In the genomic region with DNA sequence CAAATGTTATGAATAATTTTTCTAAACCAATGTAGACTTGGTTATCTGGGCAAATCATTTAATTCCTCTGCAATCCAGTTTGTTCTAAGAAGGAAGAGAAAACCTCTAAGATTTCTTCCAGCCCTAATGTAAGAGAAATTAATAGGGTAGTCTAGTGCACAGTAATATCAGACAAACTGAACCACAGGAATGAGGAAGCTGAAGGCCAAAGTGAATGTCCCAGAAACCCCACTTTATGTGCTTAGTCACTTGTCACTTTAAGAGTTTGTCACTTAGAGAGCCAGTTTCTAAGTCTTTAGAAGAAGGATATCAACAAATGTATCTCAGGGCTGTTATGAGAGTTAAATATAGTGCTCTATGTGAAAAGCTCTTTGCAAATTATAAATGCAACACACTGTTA, we compare ENCODE assay signal across 1 cellular context.
TF ChIP-seq lines count a peak whose summit lies in the region.

No MANE protein-coding gene starts in this region.

TF ChIP-seq in GM12878, 131 proteins besides CTCF, POLR2A, EP300 and RAD21 (continued from another document):
- TF ChIP-seq RCOR1 (conservative IDR thresholded peaks at IDR 0.05; ENCODE audit: low read depth, low read length) (no peak), MEF2B (IDR thresholded peaks at IDR 0.05; ENCODE audit: partially characterized antibody, poor library complexity, severe bottlenecking) (no peak), MXI1 (IDR thresholded peaks at IDR 0.05; ENCODE audit: low read depth, low read length) (no peak), BRCA1 (IDR thresholded peaks at IDR 0.05; ENCODE audit: low read depth, low read length) (no peak), ATF3 (IDR thresholded peaks at IDR 0.05; ENCODE audit: borderline replicate concordance, extremely low read depth, low read depth, low read length) (no peak), SMARCA5 (IDR thresholded peaks at IDR 0.05) (no peak), PML (IDR thresholded peaks at IDR 0.05; ENCODE audit: low read length) (no peak), RELA (IDR thresholded peaks at IDR 0.05; ENCODE audit: borderline replicate concordance, partially characterized antibody) (no peak), BACH1 (IDR thresholded peaks at IDR 0.05; ENCODE audit: borderline replicate concordance) (no peak), GABPA (IDR thresholded peaks at IDR 0.05; ENCODE audit: low read depth) (no peak), NR2C2 (IDR thresholded peaks at IDR 0.05; ENCODE audit: borderline replicate concordance, control insufficient read depth, insufficient read length, low read depth) (no peak), ZNF592 (IDR thresholded peaks at IDR 0.05) (no peak), CBFB (IDR thresholded peaks at IDR 0.05; ENCODE audit: low read depth) (no peak), TARDBP (IDR thresholded peaks at IDR 0.05; ENCODE audit: borderline replicate concordance) (no peak), TCF7 (IDR thresholded peaks at IDR 0.05; ENCODE audit: borderline replicate concordance) (no peak), EZH2 (IDR thresholded peaks at IDR 0.05; ENCODE audit: borderline replicate concordance, control insufficient read depth, low read depth, low read length) (no peak), MYC (IDR thresholded peaks at IDR 0.05; ENCODE audit: insufficient read depth, insufficient read length, insufficient replicate concordance, low read length, severe bottlenecking) (no peak), SP1 (IDR thresholded peaks at IDR 0.05; ENCODE audit: low read depth, low read length) (no peak), JUNB (IDR thresholded peaks at IDR 0.05) (peak; percentile 39), IRF4 (IDR thresholded peaks at IDR 0.05; ENCODE audit: low read depth, low read length) (0 out of 2 replicates have a peak, but pooled peaks have one; percentile 44), SUZ12 (IDR thresholded peaks at IDR 0.05; ENCODE audit: unreplicated experiment) (no peak), ZZZ3 (IDR thresholded peaks at IDR 0.05; ENCODE audit: control insufficient read depth, insufficient read length, low read depth) (no peak), TCF12 (IDR thresholded peaks at IDR 0.05; ENCODE audit: low read depth, low read length) (no peak), RUNX3 (IDR thresholded peaks at IDR 0.05; ENCODE audit: low read length) (peak; percentile 83)
- TF ChIP-seq, protein P1, sequence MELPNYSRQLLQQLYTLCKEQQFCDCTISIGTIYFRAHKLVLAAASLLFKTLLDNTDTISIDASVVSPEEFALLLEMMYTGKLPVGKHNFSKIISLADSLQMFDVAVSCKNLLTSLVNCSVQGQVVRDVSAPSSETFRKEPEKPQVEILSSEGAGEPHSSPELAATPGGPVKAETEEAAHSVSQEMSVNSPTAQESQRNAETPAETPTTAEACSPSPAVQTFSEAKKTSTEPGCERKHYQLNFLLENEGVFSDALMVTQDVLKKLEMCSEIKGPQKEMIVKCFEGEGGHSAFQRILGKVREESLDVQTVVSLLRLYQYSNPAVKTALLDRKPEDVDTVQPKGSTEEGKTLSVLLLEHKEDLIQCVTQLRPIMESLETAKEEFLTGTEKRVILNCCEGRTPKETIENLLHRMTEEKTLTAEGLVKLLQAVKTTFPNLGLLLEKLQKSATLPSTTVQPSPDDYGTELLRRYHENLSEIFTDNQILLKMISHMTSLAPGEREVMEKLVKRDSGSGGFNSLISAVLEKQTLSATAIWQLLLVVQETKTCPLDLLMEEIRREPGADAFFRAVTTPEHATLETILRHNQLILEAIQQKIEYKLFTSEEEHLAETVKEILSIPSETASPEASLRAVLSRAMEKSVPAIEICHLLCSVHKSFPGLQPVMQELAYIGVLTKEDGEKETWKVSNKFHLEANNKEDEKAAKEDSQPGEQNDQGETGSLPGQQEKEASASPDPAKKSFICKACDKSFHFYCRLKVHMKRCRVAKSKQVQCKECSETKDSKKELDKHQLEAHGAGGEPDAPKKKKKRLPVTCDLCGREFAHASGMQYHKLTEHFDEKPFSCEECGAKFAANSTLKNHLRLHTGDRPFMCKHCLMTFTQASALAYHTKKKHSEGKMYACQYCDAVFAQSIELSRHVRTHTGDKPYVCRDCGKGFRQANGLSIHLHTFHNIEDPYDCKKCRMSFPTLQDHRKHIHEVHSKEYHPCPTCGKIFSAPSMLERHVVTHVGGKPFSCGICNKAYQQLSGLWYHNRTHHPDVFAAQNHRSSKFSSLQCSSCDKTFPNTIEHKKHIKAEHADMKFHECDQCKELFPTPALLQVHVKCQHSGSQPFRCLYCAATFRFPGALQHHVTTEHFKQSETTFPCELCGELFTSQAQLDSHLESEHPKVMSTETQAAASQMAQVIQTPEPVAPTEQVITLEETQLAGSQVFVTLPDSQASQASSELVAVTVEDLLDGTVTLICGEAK (IDR thresholded peaks at IDR 0.05; ENCODE audit: borderline replicate concordance) = no peak
- TF ChIP-seq, protein P2, sequence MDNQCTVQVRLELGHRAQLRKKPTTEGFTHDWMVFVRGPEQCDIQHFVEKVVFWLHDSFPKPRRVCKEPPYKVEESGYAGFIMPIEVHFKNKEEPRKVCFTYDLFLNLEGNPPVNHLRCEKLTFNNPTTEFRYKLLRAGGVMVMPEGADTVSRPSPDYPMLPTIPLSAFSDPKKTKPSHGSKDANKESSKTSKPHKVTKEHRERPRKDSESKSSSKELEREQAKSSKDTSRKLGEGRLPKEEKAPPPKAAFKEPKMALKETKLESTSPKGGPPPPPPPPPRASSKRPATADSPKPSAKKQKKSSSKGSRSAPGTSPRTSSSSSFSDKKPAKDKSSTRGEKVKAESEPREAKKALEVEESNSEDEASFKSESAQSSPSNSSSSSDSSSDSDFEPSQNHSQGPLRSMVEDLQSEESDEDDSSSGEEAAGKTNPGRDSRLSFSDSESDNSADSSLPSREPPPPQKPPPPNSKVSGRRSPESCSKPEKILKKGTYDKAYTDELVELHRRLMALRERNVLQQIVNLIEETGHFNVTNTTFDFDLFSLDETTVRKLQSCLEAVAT (IDR thresholded peaks at IDR 0.05) = no peak
